In genomic region chr1:115676498-115677171, GRCh38 we compare ENCODE assay signal across 1 cellular context.
TF ChIP-seq lines count a peak whose summit lies in the region.

No MANE protein-coding gene starts in this region.

TF ChIP-seq in K562, 482 proteins besides CTCF, POLR2A, EP300 and RAD21 (continued from another document):
- no peak for TF ChIP-seq RERE (CRISPR knock-in tag; IDR thresholded peaks at IDR 0.05; ENCODE audit: borderline replicate concordance)
- TF ChIP-seq PRMT5 (CRISPR knock-in tag; IDR thresholded peaks at IDR 0.05) = no peak
- TF ChIP-seq IRF1 (CRISPR knock-in tag; IDR thresholded peaks at IDR 0.05; ENCODE audit: borderline replicate concordance) = no peak
- no peak for TF ChIP-seq HMGN3 (IDR thresholded peaks at IDR 0.05; ENCODE audit: borderline replicate concordance, extremely low read depth, insufficient read length, low read depth, low read length)
- no peak for TF ChIP-seq KAT2B (IDR thresholded peaks at IDR 0.05; ENCODE audit: low read depth, low read length)
- TF ChIP-seq SNIP1 (IDR thresholded peaks at IDR 0.05; ENCODE audit: low read depth) = no peak
- TF ChIP-seq ZNF780A (CRISPR knock-in tag; IDR thresholded peaks at IDR 0.05) = no peak
- TF ChIP-seq SMARCE1 (IDR thresholded peaks at IDR 0.05) = no peak
- no peak for TF ChIP-seq NKRF (IDR thresholded peaks at IDR 0.05; ENCODE audit: borderline replicate concordance)
- TF ChIP-seq YBX1 (IDR thresholded peaks at IDR 0.05) = no peak
- no peak for TF ChIP-seq ZNF584 (CRISPR knock-in tag; IDR thresholded peaks at IDR 0.05; ENCODE audit: low read depth)
- no peak for TF ChIP-seq ZFP36 (IDR thresholded peaks at IDR 0.05; ENCODE audit: low read depth, low read length, partially characterized antibody)
- TF ChIP-seq PPARD (CRISPR knock-in tag; IDR thresholded peaks at IDR 0.05) = no peak
- TF ChIP-seq MYC (IDR thresholded peaks at IDR 0.05; ENCODE audit: low read depth, low read length) = no peak
- no peak for TF ChIP-seq MYC (CRISPR knock-in tag; IDR thresholded peaks at IDR 0.05; ENCODE audit: borderline replicate concordance, low read depth)
- TF ChIP-seq SIN3B (IDR thresholded peaks at IDR 0.05; ENCODE audit: low read depth) = no peak
